ENCODE assay signal across 22 cellular contexts in genomic region chr18:22129778-22130177, GRCh38.
"Had no signal": no experiment of that assay in that cellular context is flagged by ENCODE, and none has a peak within 500 bp of the region (broad histone marks: within the 10 kb centered on the region; RNA-seq: fewer than 3 reads in every experiment).

No MANE protein-coding gene starts in this region.

- H3K4me3 Mint-ChIP-seq: mesothelial cell of epicardium had no signal

- H3K4me3 ChIP-seq: coronary artery, esophagus squamous epithelium, gastrocnemius medialis, heart right ventricle, left lung, lower lobe of right lung, mucosa of descending colon had no signal

- ATAC-seq: gastrocnemius medialis, heart right ventricle, left cardiac atrium, left lung, left ventricle myocardium superior, lower lobe of right lung, mucosa of descending colon had no signal

- H3K27me3 ChIP-seq: gastrocnemius medialis, left lung had no signal

- H3K9me3 Mint-ChIP-seq: mesothelial cell of epicardium had no signal

- DNase-seq: dermis blood vessel endothelial cell; effector memory CD4-positive, alpha-beta T cell; esophagus squamous epithelium; foreskin fibroblast; foreskin melanocyte; gastrocnemius medialis; glutamatergic neuron; head of caudate nucleus; heart right ventricle; hippocampal formation; left cardiac atrium; left lung; left ventricle myocardium superior; lower lobe of right lung; mesenchymal stem cell; mucosa of descending colon had no signal

- H3K4me1 ChIP-seq: esophagus squamous epithelium, gastrocnemius medialis, heart right ventricle, left lung, lower lobe of right lung had no signal

- H3K36me3 ChIP-seq: esophagus squamous epithelium, gastrocnemius medialis, heart right ventricle, left lung, lower lobe of right lung had no signal

- FAIRE-seq: colon, endothelial cell of umbilical vein, islet of Langerhans, keratinocyte had no signal

- H3K36me3 Mint-ChIP-seq: mesothelial cell of epicardium had no signal

- H3K9me3 ChIP-seq: esophagus squamous epithelium, gastrocnemius medialis, heart right ventricle, left lung, lower lobe of right lung, mucosa of descending colon had no signal

- H3K27ac Mint-ChIP-seq: mesothelial cell of epicardium had no signal

- H3K27ac ChIP-seq: coronary artery, esophagus squamous epithelium, gastrocnemius medialis, heart right ventricle, left lung, lower lobe of right lung had no signal
